In the genomic region with DNA sequence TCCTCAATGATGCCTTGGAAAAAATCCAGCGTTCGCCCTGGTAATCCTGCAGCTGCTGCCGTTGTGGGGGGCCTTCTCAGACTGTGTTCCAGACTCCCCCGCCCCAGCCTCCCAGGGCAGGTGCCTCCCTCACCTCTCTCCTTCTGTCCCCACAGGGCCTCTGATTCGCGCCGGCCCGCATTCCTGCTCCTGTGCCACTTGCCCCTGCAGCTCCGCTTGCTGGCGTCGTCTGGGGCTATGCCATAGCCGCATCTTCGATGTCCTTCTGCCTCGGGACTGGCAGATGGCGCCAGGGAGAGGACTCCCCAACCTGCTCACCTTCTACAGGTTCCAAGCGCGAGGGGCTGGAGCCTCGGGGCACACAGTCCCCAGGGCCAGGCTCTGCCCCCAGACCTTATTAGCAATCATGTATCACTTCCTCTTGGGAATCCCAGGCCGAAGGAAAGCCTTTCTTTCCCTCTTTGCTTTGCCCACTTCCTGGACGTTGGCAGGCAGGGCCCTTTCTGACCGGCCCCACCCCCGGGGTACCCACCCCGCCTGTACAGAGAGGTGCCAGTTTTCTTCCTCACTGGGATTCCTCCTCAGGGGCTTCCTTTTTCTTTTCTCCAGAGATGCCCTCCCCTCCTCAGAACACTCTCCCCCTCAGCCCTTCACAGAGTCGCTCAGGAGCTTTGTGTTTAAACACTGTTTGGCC, we compare ENCODE assay signal across 2 cellular contexts.
TF ChIP-seq lines count a peak whose summit lies in the region.

No MANE protein-coding gene starts in this region.

TF ChIP-seq in HCT116, 20 proteins besides CTCF, POLR2A, EP300 and RAD21:
- TF ChIP-seq CEBPB (IDR thresholded peaks at IDR 0.05; ENCODE audit: low read depth) (no peak), ATF3 (IDR thresholded peaks at IDR 0.05) (no peak), TCF7L2 (IDR thresholded peaks at IDR 0.05; ENCODE audit: borderline replicate concordance, extremely low read depth, insufficient read depth, insufficient read length) (no peak), EZH2 (IDR thresholded peaks at IDR 0.05) (no peak), FOSL1 (IDR thresholded peaks at IDR 0.05; ENCODE audit: low read depth) (no peak)
TF ChIP-seq in HCT116: peak in this region for 0.

TF ChIP-seq in GM12878, 131 proteins besides CTCF, POLR2A, EP300 and RAD21:
- TF ChIP-seq BRCA1 (IDR thresholded peaks at IDR 0.05; ENCODE audit: low read depth, low read length): no peak
